22 cellular contexts compared by ENCODE assay signal in genomic region chr6:41597246-41598000, GRCh38. TPM values are rescaled to one million over a fixed set of nuclear protein-coding genes. Genes with fewer than 3 reads are reported as not detected.
DNase-seq lines count a peak whose midpoint lies in the region; ATAC-seq and TF ChIP-seq lines count a peak whose summit lies in the region.
"Had no signal": no experiment of that assay in that cellular context is flagged by ENCODE, and none has a peak within 500 bp of the region (broad histone marks: within the 10 kb centered on the region; RNA-seq: fewer than 3 reads in every experiment).

No MANE protein-coding gene starts in this region.

- CTCF ChIA-PET in WTC11 (lab: Charles Lee), result interaction anchor here (0.6 to 2.6 kb wide), 15 partner anchors 10 to 230 kb away, joined by 3 to 15 read pairs (median 4); no protein-coding TSS in a partner anchor
- CTCF ChIA-PET in PC-9 (lab: Charles Lee), result no interaction called here

- H4K20me1 ChIP-seq in PC-9 (ENCODE audit: insufficient read depth), result no peaks in the 10 kb centered on the region

- H3K9me2 ChIP-seq in PC-9 (ENCODE audit: insufficient read depth), result no peaks in the 10 kb centered on the region

- no peak overlapping the region for H3K4me3 Mint-ChIP-seq in WTC11
- H3K4me3 Mint-ChIP-seq: B cell, IgD-negative memory B cell had no signal

- BruUV-seq in PC-9 (replicated peaks; lab: Mats Ljungman, UMichigan), result no TSS peak

- H3F3A ChIP-seq in PC-9 (ENCODE audit: insufficient read depth, low read depth), result peaks cover 3% of the 10 kb centered on the region; the same call in 1 of the 2 replicates

- no peak for TF ChIP-seq POLR2A in right lobe of liver (IDR thresholded peaks at IDR 0.05)

- no peaks in the 10 kb centered on the region for H3K79me2 ChIP-seq in PC-9 (ENCODE audit: low read depth)

- no peak overlapping the region for H2AFZ ChIP-seq in PC-9

- no peak overlapping the region for H3K27ac ChIP-seq in right lobe of liver
- H3K27ac ChIP-seq in upper lobe of right lung, result no peak overlapping the region
- H3K27ac ChIP-seq in PC-9, result no peak overlapping the region
- H3K27ac ChIP-seq: SJCRH30 had no signal

- H3K36me3 ChIP-seq in right lobe of liver (peaks cover 0 to 23% (median 0%) of the 10 kb centered on the region in 4 donors), upper lobe of right lung (peaks cover 21% of the 10 kb centered on the region), PC-9 (ENCODE audit: low read depth) (no peaks in the 10 kb centered on the region)

- H3K27me3 ChIP-seq in right lobe of liver, result no peaks in the 10 kb centered on the region
- no peaks in the 10 kb centered on the region for H3K27me3 ChIP-seq in upper lobe of right lung
- no peaks in the 10 kb centered on the region for H3K27me3 ChIP-seq in PC-9 (ENCODE audit: insufficient read depth, low read depth)
- H3K27me3 ChIP-seq: SJCRH30 had no signal

- H3K9me3 Mint-ChIP-seq in WTC11, result no peaks in the 10 kb centered on the region
- H3K9me3 Mint-ChIP-seq: IgD-negative memory B cell had no signal

- H3K9me3 ChIP-seq in right lobe of liver, result no peaks in the 10 kb centered on the region
- no peaks in the 10 kb centered on the region for H3K9me3 ChIP-seq in upper lobe of right lung
- no peaks in the 10 kb centered on the region for H3K9me3 ChIP-seq in PC-9 (ENCODE audit: insufficient read depth, low read depth)
- H3K9me3 ChIP-seq: SJCRH30 had no signal

- POLR2A ChIA-PET in WTC11 (lab: Charles Lee) (interaction anchor here (0.6 to 1.0 kb wide), 2 partner anchors 12 to 57 kb away, joined by 4 read pairs; no protein-coding TSS in a partner anchor), PC-9 (lab: Charles Lee; ENCODE audit: unreplicated experiment) (no interaction called here)

- no peaks in the 10 kb centered on the region; the same call in 1 of the 2 replicates for H3K36me3 Mint-ChIP-seq in WTC11

- H3K4me3 ChIP-seq in right lobe of liver (no peak overlapping the region), upper lobe of right lung (no peak overlapping the region), PC-9 (no peak overlapping the region)
- H3K4me3 ChIP-seq: SJCRH30 had no signal

- H3K27ac Mint-ChIP-seq in WTC11, result no peak overlapping the region
- H3K27ac Mint-ChIP-seq: B cell, IgD-negative memory B cell had no signal

- H3K4me1 Mint-ChIP-seq in WTC11, result peaks cover 42% of the 10 kb centered on the region
- H3K4me1 Mint-ChIP-seq: IgD-negative memory B cell had no signal

- intact Hi-C loops in left cardiac atrium (cut with DNase I) (no loop called here), Right ventricle myocardium inferior (cut with DNase I) (no loop called here), right lobe of liver (cut with DNase I) (loop anchor here in 1 of 2 donors (10.0 kb wide), 1 partner anchor 173 kb away; no protein-coding TSS in a partner anchor), upper lobe of right lung (cut with DNase I) (loop anchor here (10.0 kb wide), 2 partner anchors 133 to 173 kb away; no protein-coding TSS in a partner anchor), PC-9 (cut with micrococcal nuclease; ENCODE audit: unreplicated experiment) (no loop called here)

- peak; percentile 19 for DNase-seq in left cardiac atrium
- DNase-seq in Right ventricle myocardium inferior (ENCODE audit: missing footprints), result no peak
- DNase-seq in WTC11 (ENCODE audit: low spot score), result no peak
- DNase-seq in right lobe of liver, result peak in 2 of 3 donors; percentile 16 to 48
- DNase-seq in upper lobe of right lung, result peak; percentile 43
- DNase-seq in SHP77 treated with DMSO at 0.1 percent for 48 hours (lab: John Stamatoyannopoulos, UW), result no peak
- no peak for DNase-seq in SIG-M5 (lab: John Stamatoyannopoulos, UW)
- DNase-seq in PC-9, result no peak
- DNase-seq: DMS 273 treated with DMSO at 0.1 percent for 48 hours; DND-41; H7; NCI-H1092 treated with DMSO at 0.1 percent for 48 hours; NCI-H146; NCI-H2029 treated with DMSO at 0.1 percent for 48 hours; NCI-H748 treated with DMSO at 0.1 percent for 48 hours; NK-92 treated with Interleukin-12 subunit alpha and Interleukin-12 subunit beta, amount 100 ng/mL, for 24 hours; SJCRH30 had no signal

- H3K4me1 ChIP-seq in right lobe of liver, result no peaks in the 10 kb centered on the region
- H3K4me1 ChIP-seq in upper lobe of right lung, result no peaks in the 10 kb centered on the region
- H3K4me1 ChIP-seq in PC-9 (replicated peaks; ENCODE audit: insufficient read depth), result no peaks in the 10 kb centered on the region

- no peak overlapping the region for H3K4me2 ChIP-seq in PC-9

- WGBS in right lobe of liver (ENCODE audit: insufficient coverage, low coverage, low lambda C conversion rate, missing lambda C conversion rate), result 67% methylated on average over 2 of the region's 19 CpGs

- ATAC-seq in left cardiac atrium, result no peak
- no peak for ATAC-seq in Right ventricle myocardium inferior
- peak; percentile 15 for ATAC-seq in WTC11
- ATAC-seq in right lobe of liver, result no peak
- ATAC-seq in upper lobe of right lung, result no peak

- TF ChIP-seq CTCF in WTC11 (IDR thresholded peaks at IDR 0.05) (no peak), right lobe of liver (IDR thresholded peaks at IDR 0.05) (no peak), upper lobe of right lung (IDR thresholded peaks at IDR 0.05) (no peak), PC-9 (conservative IDR thresholded peaks at IDR 0.05) (no peak)

- peaks cover 3% of the 10 kb centered on the region; the same call in 1 of the 2 replicates for H3K27me3 Mint-ChIP-seq in WTC11 (ENCODE audit: low read depth)
- H3K27me3 Mint-ChIP-seq: B cell, IgD-negative memory B cell had no signal

TF ChIP-seq in WTC11, 78 proteins besides CTCF, POLR2A, EP300 and RAD21:
- TF ChIP-seq HMGA2 (CRISPR knock-in tag; IDR thresholded peaks at IDR 0.05), result no peak
- TF ChIP-seq ZNF532 (CRISPR knock-in tag; IDR thresholded peaks at IDR 0.05; ENCODE audit: borderline replicate concordance), result no peak
- TF ChIP-seq ZMAT4 (CRISPR knock-in tag; IDR thresholded peaks at IDR 0.05), result no peak

RNA-seq across cellular contexts. Expression of gene MDFI, which starts 40.8 kb away (rescaled TPM):
- total RNA-seq in left cardiac atrium, result 1 to 10 TPM; 9.2 TPM
- total RNA-seq in Right ventricle myocardium inferior, result 1.3 TPM
- total RNA-seq in WTC11 (2021), result 63.2 to 86.2 TPM (median 74.6 TPM) in 3 replicates
- 1 to 10 TPM in 2 of 6 experiments, under 1 TPM in 1, not detected in 3; 0.29 to 2.4 (median 1.1) TPM for total RNA-seq in right lobe of liver
- 11.0 TPM for total RNA-seq in upper lobe of right lung
- 19.4 and 22.6 TPM in 2 replicates for total RNA-seq in PC-9 (2021)
- total RNA-seq: A172, B cell, G401, OCI-LY7 had no signal

RNA-seq across cellular contexts. Expression of gene FOXP4, which starts 51.2 kb away (rescaled TPM):
- total RNA-seq in left cardiac atrium (10 to 100 TPM; 15.6 to 18.4 TPM), Right ventricle myocardium inferior (13.9 TPM), WTC11 (2021) (19.5 to 36.6 TPM (median 19.8 TPM) in 3 replicates), right lobe of liver (10 to 100 TPM; 12.6 to 19.2 (median 14.9) TPM), upper lobe of right lung (29.9 TPM), PC-9 (2021) (26.0 and 29.4 TPM in 2 replicates)

Comparison
In these comparisons a context has a peak if more than half of its experiments do, and no peak if none do; other contexts are left out.
1. DNase-seq: peak in left cardiac atrium (single experiment), right lobe of liver (2 of 3) and upper lobe of right lung (single experiment); none in Right ventricle myocardium inferior (single experiment), WTC11 (single experiment), SHP77 treated with DMSO at 0.1 percent for 48 hours (single experiment), SIG-M5 (single experiment) and PC-9 (0 of 2).